Comparison of ENCODE assay signal across 23 cellular contexts in the genomic region with DNA sequence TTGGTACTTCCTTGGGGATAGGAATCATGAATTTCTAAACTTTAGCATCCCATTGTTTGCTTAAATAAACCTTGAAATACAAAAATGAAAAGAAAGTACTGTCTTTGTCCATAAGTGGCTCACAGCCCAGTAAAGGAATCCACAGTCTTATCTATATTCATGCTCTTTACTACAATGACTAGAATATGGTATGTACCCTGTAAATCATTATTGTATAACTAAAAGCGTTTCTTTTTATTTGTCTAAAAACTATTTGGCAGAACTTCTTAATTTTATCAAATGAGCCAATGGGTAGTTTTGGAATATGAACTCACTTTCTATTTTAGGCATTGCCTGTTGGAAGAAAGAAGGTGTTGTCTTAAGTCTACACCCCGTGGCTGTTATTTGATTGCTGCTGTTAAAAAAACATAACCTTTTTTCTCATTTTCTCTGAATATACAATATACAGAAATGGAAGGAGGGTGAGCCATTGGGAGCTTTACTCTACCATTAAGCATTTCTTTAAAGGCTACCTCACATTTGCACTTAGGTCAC.
"Had no signal": no experiment of that assay in that cellular context is flagged by ENCODE, and none has a peak within 500 bp of the region (broad histone marks: within the 10 kb centered on the region; RNA-seq: fewer than 3 reads in every experiment).

No MANE protein-coding gene starts in this region.

- H3K9me3 ChIP-seq: gastroesophageal sphincter, left lung, prostate gland, thoracic aorta, transverse colon had no signal

- H3K36me3 ChIP-seq: prostate gland, thoracic aorta had no signal

- H3K4me3 ChIP-seq: dorsolateral prefrontal cortex, gastroesophageal sphincter, left lung, lung, prostate gland, skin epidermis, thoracic aorta, transverse colon had no signal

- H3K27ac ChIP-seq: dorsolateral prefrontal cortex, gastroesophageal sphincter, left lung, parathyroid adenoma, prostate gland, skin epidermis, transverse colon had no signal

- H3K4me1 ChIP-seq: gastroesophageal sphincter, left lung, parathyroid adenoma, prostate gland, transverse colon had no signal

- H3K27me3 ChIP-seq: dorsolateral prefrontal cortex, gastroesophageal sphincter, left lung, transverse colon had no signal

- DNase-seq: cortex of kidney; dorsolateral prefrontal cortex; effector CD8-positive, alpha-beta T cell; glutamatergic neuron; islet precursor cell; left lung; mesenchymal stem cell; midbrain; naive B cell; nephron progenitor cell; retina; stimulated activated CD4-positive, alpha-beta T cell treated with anti-CD3 and anti-CD28 coated beads, Interleukin-2, amount 100 ng/mL, for 24 hours; stimulated activated CD4-positive, alpha-beta T cell treated with anti-CD3 and anti-CD28 coated beads, Interleukin-4, amount 100 ng/mL, for 4 hours; stimulated activated naive B cell treated with anti-CD40 and anti-IgM and Interleukin-4, amounts not matched to agents 10 μg/mL and 1 μg/mL and 100 μg/mL, for 72 hours; stimulated activated naive CD8-positive, alpha-beta T cell treated with anti-CD3 and anti-CD28 coated beads, Interleukin-15, amount 100 ng/mL, for 72 hours; transverse colon had no signal

- ATAC-seq: gastroesophageal sphincter; left lung; sciatic nerve; stimulated activated naive B cell treated with anti-CD40 and anti-IgM and Interleukin-4, amounts not matched to agents 10 μg/mL and 1 μg/mL and 100 μg/mL, for 72 hours; stimulated activated naive CD8-positive, alpha-beta T cell treated with anti-CD3 and anti-CD28 coated beads, Interleukin-15, amount 100 ng/mL, for 72 hours had no signal
